Comparison of ENCODE assay signal across 1 cellular context in the genomic region with DNA sequence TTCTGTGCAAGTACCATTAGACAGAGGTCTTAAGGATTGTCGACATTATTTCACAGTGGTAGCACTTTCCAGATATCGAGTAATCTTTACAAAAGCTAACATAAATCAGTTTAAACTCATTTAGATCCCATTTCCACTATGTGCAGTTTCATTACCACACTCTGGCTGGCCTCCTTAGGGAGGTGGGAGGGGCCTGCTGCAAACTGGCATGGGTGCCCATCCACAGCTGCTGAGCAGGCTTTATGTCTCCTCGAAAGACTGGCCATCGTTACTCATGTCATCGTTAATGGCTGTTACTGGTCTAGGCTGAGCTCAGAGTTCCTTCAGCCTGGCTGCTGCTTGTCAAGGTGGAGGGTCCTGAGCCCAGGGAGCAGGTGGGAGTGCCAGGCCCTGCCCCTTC.
TF ChIP-seq lines count a peak whose summit lies in the region.

No MANE protein-coding gene starts in this region.

TF ChIP-seq in SK-N-SH treated with all-trans-retinoic acid at 6 μM for 48 hours, 23 proteins besides CTCF, POLR2A, EP300 and RAD21 (continued from another document):
- TF ChIP-seq, protein P1, sequence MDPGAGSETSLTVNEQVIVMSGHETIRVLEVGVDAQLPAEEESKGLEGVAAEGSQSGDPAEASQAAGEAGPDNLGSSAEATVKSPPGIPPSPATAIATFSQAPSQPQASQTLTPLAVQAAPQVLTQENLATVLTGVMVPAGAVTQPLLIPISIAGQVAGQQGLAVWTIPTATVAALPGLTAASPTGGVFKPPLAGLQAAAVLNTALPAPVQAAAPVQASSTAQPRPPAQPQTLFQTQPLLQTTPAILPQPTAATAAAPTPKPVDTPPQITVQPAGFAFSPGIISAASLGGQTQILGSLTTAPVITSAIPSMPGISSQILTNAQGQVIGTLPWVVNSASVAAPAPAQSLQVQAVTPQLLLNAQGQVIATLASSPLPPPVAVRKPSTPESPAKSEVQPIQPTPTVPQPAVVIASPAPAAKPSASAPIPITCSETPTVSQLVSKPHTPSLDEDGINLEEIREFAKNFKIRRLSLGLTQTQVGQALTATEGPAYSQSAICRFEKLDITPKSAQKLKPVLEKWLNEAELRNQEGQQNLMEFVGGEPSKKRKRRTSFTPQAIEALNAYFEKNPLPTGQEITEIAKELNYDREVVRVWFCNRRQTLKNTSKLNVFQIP (CRISPR knock-in tag; IDR thresholded peaks at IDR 0.05; ENCODE audit: borderline replicate concordance, low read depth) = no peak
- TF ChIP-seq RARB (CRISPR knock-in tag; IDR thresholded peaks at IDR 0.05) = no peak
- TF ChIP-seq ZFP3 (CRISPR knock-in tag; IDR thresholded peaks at IDR 0.05) = no peak
- no peak for TF ChIP-seq SNAI2 (CRISPR knock-in tag; IDR thresholded peaks at IDR 0.05)
- TF ChIP-seq ZC3H10 (CRISPR knock-in tag; IDR thresholded peaks at IDR 0.05) = no peak
- TF ChIP-seq ZNF565 (CRISPR knock-in tag; conservative IDR thresholded peaks at IDR 0.05; ENCODE audit: low read depth) = 0 out of 2 replicates have a peak, but pooled peaks have one; percentile 60
- TF ChIP-seq TOX (CRISPR knock-in tag; IDR thresholded peaks at IDR 0.05; ENCODE audit: borderline replicate concordance) = no peak
- TF ChIP-seq PPARA (CRISPR knock-in tag; IDR thresholded peaks at IDR 0.05; ENCODE audit: borderline replicate concordance) = no peak
- peak; percentile 86 for TF ChIP-seq ISL1 (CRISPR knock-in tag; IDR thresholded peaks at IDR 0.05)
- TF ChIP-seq, protein P2, sequence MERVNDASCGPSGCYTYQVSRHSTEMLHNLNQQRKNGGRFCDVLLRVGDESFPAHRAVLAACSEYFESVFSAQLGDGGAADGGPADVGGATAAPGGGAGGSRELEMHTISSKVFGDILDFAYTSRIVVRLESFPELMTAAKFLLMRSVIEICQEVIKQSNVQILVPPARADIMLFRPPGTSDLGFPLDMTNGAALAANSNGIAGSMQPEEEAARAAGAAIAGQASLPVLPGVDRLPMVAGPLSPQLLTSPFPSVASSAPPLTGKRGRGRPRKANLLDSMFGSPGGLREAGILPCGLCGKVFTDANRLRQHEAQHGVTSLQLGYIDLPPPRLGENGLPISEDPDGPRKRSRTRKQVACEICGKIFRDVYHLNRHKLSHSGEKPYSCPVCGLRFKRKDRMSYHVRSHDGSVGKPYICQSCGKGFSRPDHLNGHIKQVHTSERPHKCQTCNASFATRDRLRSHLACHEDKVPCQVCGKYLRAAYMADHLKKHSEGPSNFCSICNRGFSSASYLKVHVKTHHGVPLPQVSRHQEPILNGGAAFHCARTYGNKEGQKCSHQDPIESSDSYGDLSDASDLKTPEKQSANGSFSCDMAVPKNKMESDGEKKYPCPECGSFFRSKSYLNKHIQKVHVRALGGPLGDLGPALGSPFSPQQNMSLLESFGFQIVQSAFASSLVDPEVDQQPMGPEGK (CRISPR knock-in tag; IDR thresholded peaks at IDR 0.05; ENCODE audit: borderline replicate concordance) = no peak
- no peak for TF ChIP-seq GLIS3 (CRISPR knock-in tag; IDR thresholded peaks at IDR 0.05)
- no peak for TF ChIP-seq ZNF8 (CRISPR knock-in tag; IDR thresholded peaks at IDR 0.05)
